7 cellular contexts compared by ENCODE assay signal in genomic region chr20:6767536-6768227, GRCh38. TPM values are rescaled to one million over a fixed set of nuclear protein-coding genes. Genes with fewer than 3 reads are reported as not detected.
DNase-seq lines count a peak whose midpoint lies in the region; ATAC-seq, FAIRE-seq and TF ChIP-seq lines count a peak whose summit lies in the region.

BMP2 (plus strand) TSS chr20:6767686; CDS start chr20:6770127, 2,441 bp downstream.

- H3K27ac Mint-ChIP-seq in naive thymus-derived CD4-positive, alpha-beta T cell, result no peak within 1 kb of the TSS

- peaks cover 0 to 7% (median 0%) of the 10 kb centered on the region in 11 donors for H3K9me3 Mint-ChIP-seq in naive thymus-derived CD4-positive, alpha-beta T cell

- no peak for FAIRE-seq in frontal cortex (lab: Jason Lieb, UNC)

- H3K27ac ChIP-seq in MM.1S (ENCODE audit: low read length) (no peak within 1 kb of the TSS), WERI-Rb-1 (no peak within 1 kb of the TSS), aorta (ENCODE audit: low read depth in 1 of 2, low read length in 2 of 2) (peak within 1 kb of the TSS in 1 of 2 donors; percentile 20)
- H3K27ac ChIP-seq in naive thymus-derived CD4-positive, alpha-beta T cell (ENCODE audit: low read depth, low read length), result no peak within 1 kb of the TSS

- intact Hi-C loops in naive thymus-derived CD4-positive, alpha-beta T cell (cut with micrococcal nuclease), result loop anchor here in 1 of 2 donors (5.0 to 10.0 kb wide), 3 partner anchors 325 to 607 kb away; no protein-coding TSS in a partner anchor
- intact Hi-C loops in aorta (cut with DNase I), result loop anchor here (2.0 to 10.0 kb wide), 7 partner anchors 60 to 605 kb away; no protein-coding TSS in a partner anchor

- 0% methylated on average over 75 to 112 of the region's 112 CpGs for WGBS in aorta, 2 donors

- H3K27me3 ChIP-seq in MM.1S (replicated peaks; ENCODE audit: insufficient read depth, low read length) (no peaks in the 10 kb centered on the region), WERI-Rb-1 (ENCODE audit: insufficient read depth, low read depth, severe bottlenecking) (peaks cover 66% of the 10 kb centered on the region), aorta (ENCODE audit: control insufficient read depth in 1 of 2, insufficient read depth in 2 of 2, low read length in 1 of 2) (no peaks in the 10 kb centered on the region)
- H3K27me3 ChIP-seq in naive thymus-derived CD4-positive, alpha-beta T cell (ENCODE audit: control insufficient read depth in 2 of 2, insufficient read depth in 2 of 2, low read length in 2 of 2), result peaks cover 0 to 9% of the 10 kb centered on the region in 2 donors

- H3K4me3 ChIP-seq in GM12864 (ENCODE audit: low read depth, low read length) (peak within 1 kb of the TSS; percentile 39), MM.1S (ENCODE audit: low read length) (peak within 1 kb of the TSS; percentile 80), WERI-Rb-1 (ENCODE audit: low read depth, low read length) (peak within 1 kb of the TSS; percentile 42), aorta (ENCODE audit: low read length in 2 of 2) (peak within 1 kb of the TSS; percentile 89 to 94)
- no peak within 1 kb of the TSS for H3K4me3 ChIP-seq in naive thymus-derived CD4-positive, alpha-beta T cell (ENCODE audit: low read length)

- H3K36me3 Mint-ChIP-seq in naive thymus-derived CD4-positive, alpha-beta T cell, result peaks cover 0 to 5% (median 0%) of the 10 kb centered on the region in 5 donors

- POLR2A ChIA-PET in naive thymus-derived CD4-positive, alpha-beta T cell (lab: Charles Lee), result no interaction called here

- H3K9me2 ChIP-seq in MM.1S (replicated peaks; ENCODE audit: insufficient read depth, low read length), result no peaks in the 10 kb centered on the region

- CTCF ChIA-PET in naive thymus-derived CD4-positive, alpha-beta T cell (lab: Charles Lee), result no interaction called here

- H2AFZ ChIP-seq in MM.1S (ENCODE audit: low read length), result peak within 1 kb of the TSS; percentile 85

- H3K4me2 ChIP-seq in MM.1S (ENCODE audit: low read depth, low read length), result peak within 1 kb of the TSS; percentile 95

- no peaks in the 10 kb centered on the region for H4K20me1 ChIP-seq in MM.1S (ENCODE audit: insufficient read depth, low read length)

- no peak for DNase-seq in GM12864 (ENCODE audit: low read depth)
- peak; percentile 70 for DNase-seq in MM.1S
- DNase-seq in WERI-Rb-1, result peak; percentile 32
- peak; percentile 72 to 83 for DNase-seq in frontal cortex (ENCODE audit: low spot score in 2 of 2)
- peak in 1 of 9 donors; percentile 31 for DNase-seq in naive thymus-derived CD4-positive, alpha-beta T cell
- peak; percentile 51 to 87 for DNase-seq in aorta

- TF ChIP-seq CTCF in GM12864 (IDR thresholded peaks at IDR 0.05; ENCODE audit: low read depth, low read length, missing control alignments) (no peak), MM.1S (IDR thresholded peaks at IDR 0.05; ENCODE audit: low read length) (no peak), WERI-Rb-1 (IDR thresholded peaks at IDR 0.05; ENCODE audit: low read depth, low read length) (no peak)

- H3K4me1 Mint-ChIP-seq in naive thymus-derived CD4-positive, alpha-beta T cell, result peaks cover 0 to 6% (median 5%) of the 10 kb centered on the region in 7 donors

- H3K4me1 ChIP-seq in MM.1S (ENCODE audit: low read length) (no peaks in the 10 kb centered on the region), aorta (ENCODE audit: control insufficient read depth in 1 of 2, insufficient read depth in 2 of 2, low read length in 2 of 2) (no peaks in the 10 kb centered on the region)
- H3K4me1 ChIP-seq in naive thymus-derived CD4-positive, alpha-beta T cell (ENCODE audit: control insufficient read depth in 2 of 2, insufficient read depth in 2 of 2, low read length in 2 of 2), result no peaks in the 10 kb centered on the region

- peak within 1 kb of the TSS in 7 of 10 donors; percentile 23 to 53 (median 38) for H3K4me3 Mint-ChIP-seq in naive thymus-derived CD4-positive, alpha-beta T cell

- peak; percentile 60 for ATAC-seq in GM21619 (IDR thresholded peaks at IDR 0.05; ENCODE audit: unreplicated experiment)
- ATAC-seq in naive thymus-derived CD4-positive, alpha-beta T cell, result peak; percentile 38
- peak; percentile 77 for ATAC-seq in aorta (ENCODE audit: low FRiP score)

- H3F3A ChIP-seq in MM.1S (ENCODE audit: insufficient read depth, low read length), result no peaks in the 10 kb centered on the region; the same call in 1 of the 2 replicates

- peaks cover 46 to 68% (median 58%) of the 10 kb centered on the region in 5 donors for H3K27me3 Mint-ChIP-seq in naive thymus-derived CD4-positive, alpha-beta T cell

- H3K36me3 ChIP-seq in MM.1S (replicated peaks; ENCODE audit: insufficient read depth, low read length) (no peaks in the 10 kb centered on the region), WERI-Rb-1 (no peaks in the 10 kb centered on the region), aorta (ENCODE audit: control insufficient read depth in 1 of 2, insufficient read depth in 2 of 2, low read length in 1 of 2) (no peaks in the 10 kb centered on the region)
- H3K36me3 ChIP-seq in naive thymus-derived CD4-positive, alpha-beta T cell (ENCODE audit: control insufficient read depth in 2 of 3, insufficient read depth in 3 of 3, low read length in 3 of 3), result no peaks in the 10 kb centered on the region

- H3K9ac ChIP-seq in MM.1S (ENCODE audit: low read length), result peak within 1 kb of the TSS; percentile 21; the same call in 1 of the 2 replicates

- H3K79me2 ChIP-seq in MM.1S (ENCODE audit: low read length), result no peaks in the 10 kb centered on the region

- no peaks in the 10 kb centered on the region for H3K9me3 ChIP-seq in MM.1S (replicated peaks; ENCODE audit: insufficient read depth, low read length)
- H3K9me3 ChIP-seq in WERI-Rb-1 (ENCODE audit: severe bottlenecking), result no peaks in the 10 kb centered on the region
- no peaks in the 10 kb centered on the region for H3K9me3 ChIP-seq in naive thymus-derived CD4-positive, alpha-beta T cell (ENCODE audit: control insufficient read depth in 2 of 3, low read length in 3 of 3)
- H3K9me3 ChIP-seq in aorta (ENCODE audit: control insufficient read depth, low read length), result no peaks in the 10 kb centered on the region

RNA-seq across cellular contexts. Expression of gene BMP2, which starts in this region (rescaled TPM):
- total RNA-seq in frontal cortex, result 5.7 TPM
- total RNA-seq in naive thymus-derived CD4-positive, alpha-beta T cell, result under 1 TPM in 1 of 5 experiments, not detected in 4; 0.08 TPM
- polyA plus RNA-seq in naive thymus-derived CD4-positive, alpha-beta T cell, result not detected
- total RNA-seq in aorta, result 10 to 100 TPM in 1 of 2 donors, 1 to 10 TPM in 1; 3.5 to 15.9 TPM
- 1 to 10 TPM; 1.3 to 2.6 TPM for polyA plus RNA-seq in aorta

Comparison
In these comparisons a context has a peak if more than half of its experiments do, and no peak if none do; other contexts are left out.
1. Peak in ATAC-seq in naive thymus-derived CD4-positive, alpha-beta T cell; RNA of the gene not detected or under 1 TPM.